24 cellular contexts compared by ENCODE assay signal in genomic region chr2:107258538-107258937, GRCh38.
"Had no signal": no experiment of that assay in that cellular context is flagged by ENCODE, and none has a peak within 500 bp of the region (broad histone marks: within the 10 kb centered on the region; RNA-seq: fewer than 3 reads in every experiment).

No MANE protein-coding gene starts in this region.

- H3K4me1 ChIP-seq: left ventricle myocardium inferior, spleen, suprapubic skin, tibial artery, upper lobe of right lung had no signal

- ATAC-seq: left cardiac atrium; naive thymus-derived CD8-positive, alpha-beta T cell; right cardiac atrium; sciatic nerve; stimulated activated effector memory CD8-positive, alpha-beta T cell treated with anti-CD3 and anti-CD28 coated beads, Interleukin-12 subunit alpha, Interleukin-12 subunit beta, amount 100 ng/mL, for 72 hours; upper lobe of right lung had no signal

- H3K27me3 Mint-ChIP-seq: progenitor cell of endocrine pancreas; stimulated activated naive CD8-positive, alpha-beta T cell treated with anti-CD3 and anti-CD28 coated beads, Interleukin-15, Interleukin-2, amounts not matched to agents 100 ng/mL and 50 ng/mL, for 24 hours had no signal

- H3K27ac ChIP-seq: left ventricle myocardium inferior, ovary, spleen, suprapubic skin, thoracic aorta, tibial artery, upper lobe of right lung had no signal

- DNase-seq: hippocampal formation; kidney glomerular epithelial cell; left cardiac atrium; left ventricle myocardium inferior; mesendoderm; naive thymus-derived CD8-positive, alpha-beta T cell; ovary; retina; right cardiac atrium; small intestine; spleen; stimulated activated CD4-positive, alpha-beta T cell treated with anti-CD3 and anti-CD28 coated beads, Interleukin-4, amount 100 ng/mL, for 24 hours; stimulated activated naive CD4-positive, alpha-beta T cell; tibial artery; trophoblast cell; upper lobe of right lung had no signal

- H3K36me3 Mint-ChIP-seq: mesothelial cell of epicardium; naive thymus-derived CD8-positive, alpha-beta T cell; stimulated activated effector memory CD8-positive, alpha-beta T cell treated with anti-CD3 and anti-CD28 coated beads, Interleukin-12 subunit alpha, Interleukin-12 subunit beta, amount 100 ng/mL, for 72 hours had no signal

- H3K9me3 Mint-ChIP-seq: mesothelial cell of epicardium had no signal

- H3K36me3 ChIP-seq: left ventricle myocardium inferior, ovary, spleen, suprapubic skin, thoracic aorta, tibial artery, upper lobe of right lung had no signal

- H3K27ac Mint-ChIP-seq: mesothelial cell of epicardium; naive thymus-derived CD8-positive, alpha-beta T cell; progenitor cell of endocrine pancreas; stimulated activated effector memory CD8-positive, alpha-beta T cell treated with anti-CD3 and anti-CD28 coated beads, Interleukin-12 subunit alpha, Interleukin-12 subunit beta, amount 100 ng/mL, for 72 hours; stimulated activated naive CD8-positive, alpha-beta T cell treated with anti-CD3 and anti-CD28 coated beads, Interleukin-15, Interleukin-2, amounts not matched to agents 100 ng/mL and 50 ng/mL, for 24 hours had no signal

- H3K9me3 ChIP-seq: left ventricle myocardium inferior, ovary, suprapubic skin, thoracic aorta, tibial artery, upper lobe of right lung had no signal

- H3K4me3 ChIP-seq: left ventricle myocardium inferior, lung, ovary, spleen, suprapubic skin, thoracic aorta, tibial artery, upper lobe of right lung had no signal

- H3K27me3 ChIP-seq: ovary, spleen, suprapubic skin, tibial artery, upper lobe of right lung had no signal

- H3K4me3 Mint-ChIP-seq: mesothelial cell of epicardium; naive thymus-derived CD8-positive, alpha-beta T cell; stimulated activated effector memory CD8-positive, alpha-beta T cell treated with anti-CD3 and anti-CD28 coated beads, Interleukin-12 subunit alpha, Interleukin-12 subunit beta, amount 100 ng/mL, for 72 hours; stimulated activated naive CD8-positive, alpha-beta T cell treated with anti-CD3 and anti-CD28 coated beads, Interleukin-15, Interleukin-2, amounts not matched to agents 100 ng/mL and 50 ng/mL, for 24 hours had no signal

- H3K4me1 Mint-ChIP-seq: mesothelial cell of epicardium; naive thymus-derived CD8-positive, alpha-beta T cell; stimulated activated effector memory CD8-positive, alpha-beta T cell treated with anti-CD3 and anti-CD28 coated beads, Interleukin-12 subunit alpha, Interleukin-12 subunit beta, amount 100 ng/mL, for 72 hours had no signal
